9 cellular contexts compared by ENCODE assay signal in the genomic region with DNA sequence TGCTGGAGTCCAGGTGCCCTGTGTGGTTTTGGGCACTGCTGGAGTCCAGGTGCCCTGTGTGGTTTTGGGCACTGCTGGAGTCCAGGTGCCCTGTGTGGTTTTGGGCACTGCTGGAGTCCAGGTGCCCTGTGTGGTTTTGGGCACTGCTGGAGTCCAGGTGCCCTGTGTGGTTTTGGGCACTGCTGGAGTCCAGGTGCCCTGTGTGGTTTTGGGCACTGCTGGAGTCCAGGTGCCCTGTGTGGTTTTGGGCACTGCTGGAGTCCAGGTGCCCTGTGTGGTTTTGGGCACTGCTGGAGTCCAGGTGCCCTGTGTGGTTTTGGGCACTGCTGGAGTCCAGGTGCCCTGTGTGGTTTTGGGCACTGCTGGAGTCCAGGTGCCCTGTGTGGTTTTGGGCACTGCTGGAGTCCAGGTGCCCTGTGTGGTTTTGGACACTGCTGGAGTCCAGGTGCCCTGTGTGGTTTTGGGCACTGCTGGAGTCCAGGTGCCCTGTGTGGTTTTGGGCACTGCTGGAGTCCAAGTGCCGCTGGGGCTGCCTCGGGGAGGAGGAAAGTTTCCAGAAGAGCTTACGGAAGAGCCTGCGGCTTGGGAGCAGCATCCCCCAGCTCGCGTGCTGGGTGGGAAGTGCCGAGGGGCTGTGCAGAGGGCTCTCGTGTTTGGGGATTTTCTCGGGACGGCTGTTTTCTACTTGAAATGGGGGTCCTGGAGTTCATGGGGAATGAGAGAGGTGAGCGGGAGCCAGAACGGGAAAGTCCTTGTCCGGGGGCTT. TPM values are rescaled to one million over a fixed set of nuclear protein-coding genes. Genes with fewer than 3 reads are reported as not detected.
A peak's percentile ranks its signal among the peaks of the same experiment; 100 is the strongest.
DNase-seq lines count a peak whose midpoint lies in the region; TF ChIP-seq lines count a peak whose summit lies in the region.
"Not testable (repeated sequence)": the region's sequence is repeated elsewhere in the genome, so short reads cannot be mapped to it uniquely, and the experiment has no call there.
"Had no signal": no experiment of that assay in that cellular context is flagged by ENCODE, and none has a peak within 500 bp of the region (broad histone marks: within the 10 kb centered on the region; RNA-seq: fewer than 3 reads in every experiment).

No MANE protein-coding gene starts in this region.

- H3F3A ChIP-seq in PC-9 (ENCODE audit: insufficient read depth, low read depth) = peaks cover 53% of the 10 kb centered on the region

- H3K9ac ChIP-seq in BLaER1 = 0 out of 2 replicates have a peak overlapping the region, but pooled peaks have one; percentile 41
- not testable (repeated sequence) for H3K9ac ChIP-seq in neuronal stem cell (ENCODE audit: low read depth, low read length, poor library complexity)

- not testable (repeated sequence) for H3K9me2 ChIP-seq in PC-9 (ENCODE audit: insufficient read depth)

- H2BK5ac ChIP-seq in neuronal stem cell (ENCODE audit: low read length) = peak overlapping the region; percentile 60

- not testable (repeated sequence) for H4K8ac ChIP-seq in neuronal stem cell (ENCODE audit: low read depth, low read length)

- not testable (repeated sequence) for H3K23ac ChIP-seq in neuronal stem cell (ENCODE audit: low read depth, low read length, poor library complexity)

- peak overlapping the region; percentile 57 for H3K27ac Mint-ChIP-seq in neural crest cell (ENCODE audit: unreplicated experiment)

- not testable (repeated sequence) for H3K14ac ChIP-seq in neuronal stem cell (ENCODE audit: low read length)

- H3K27ac ChIP-seq in BLaER1 (peak overlapping the region; percentile 78), PC-9 (peak overlapping the region; percentile 95)
- not testable (repeated sequence) for H3K27ac ChIP-seq in HEK293 (ENCODE audit: extremely low read depth, low read depth, low read length); neuronal stem cell (replicated peaks; ENCODE audit: low read length)

- not testable (repeated sequence) for H3K36me3 ChIP-seq in BLaER1; HEK293 (ENCODE audit: control insufficient read depth in 2 of 2, insufficient read depth in 1 of 2, low read length in 2 of 2); neuronal stem cell (replicated peaks in 1 of 2; ENCODE audit: control insufficient read depth in 2 of 2, insufficient read depth in 2 of 2, low read length in 2 of 2)
- H3K36me3 ChIP-seq in PC-9 (ENCODE audit: low read depth) = peaks cover 25% of the 10 kb centered on the region

- TF ChIP-seq CTCF in HEK293 (tag by site-specific recombination; IDR thresholded peaks at IDR 0.05); PC-9 (conservative IDR thresholded peaks at IDR 0.05); neural crest cell (conservative IDR thresholded peaks at IDR 0.05): not testable (repeated sequence)

- not testable (repeated sequence) for H4K91ac ChIP-seq in neuronal stem cell (ENCODE audit: low read depth, low read length, poor library complexity)

- H3K4me2 ChIP-seq in BLaER1 (peak overlapping the region; percentile 81), PC-9 (peak overlapping the region; percentile 26; the same call in 1 of the 2 replicates)
- not testable (repeated sequence) for H3K4me2 ChIP-seq in neuronal stem cell (ENCODE audit: insufficient read depth, low read length, poor library complexity, severe bottlenecking)

- peak overlapping the region; percentile 34 for H2AK5ac ChIP-seq in neuronal stem cell (ENCODE audit: low read depth, low read length)

- not testable (repeated sequence) for H2BK120ac ChIP-seq in neuronal stem cell (ENCODE audit: low read depth, low read length)

- not testable (repeated sequence) for H2AFZ ChIP-seq in PC-9; neuronal stem cell (ENCODE audit: low read length)

- H3K4me1 Mint-ChIP-seq in neural crest cell = not testable (repeated sequence)

- peaks cover 48% of the 10 kb centered on the region for H3K79me2 ChIP-seq in PC-9 (ENCODE audit: low read depth)

- not testable (repeated sequence) for H3K36me3 Mint-ChIP-seq in neural crest cell (ENCODE audit: low read depth)

- H3K4me3 ChIP-seq in BLaER1 = 0 out of 2 replicates have a peak overlapping the region, but pooled peaks have one; percentile 18
- not testable (repeated sequence) for H3K4me3 ChIP-seq in HEK293 (ENCODE audit: low read depth, low read length); PC-9; neuronal stem cell (ENCODE audit: low read length in 2 of 2)

- not testable (repeated sequence) for H3K4ac ChIP-seq in neuronal stem cell (ENCODE audit: low read length)

- not testable (repeated sequence) for H3K9me3 Mint-ChIP-seq in neural crest cell

- H3K27me3 ChIP-seq in BLaER1; PC-9 (ENCODE audit: insufficient read depth, low read depth): not testable (repeated sequence)
- peaks cover 0 to 25% (median 0%) of the 10 kb centered on the region in 3 experiments for H3K27me3 ChIP-seq in neuronal stem cell (ENCODE audit: control insufficient read depth in 3 of 3, insufficient read depth in 3 of 3, low read depth in 1 of 3, low read length in 3 of 3)

- not testable (repeated sequence) for H3K9me3 ChIP-seq in BLaER1; HEK293 (ENCODE audit: control insufficient read depth, insufficient read depth, low read depth, low read length); PC-9 (ENCODE audit: insufficient read depth, low read depth); neuronal stem cell (replicated peaks in 1 of 2; ENCODE audit: control insufficient read depth in 2 of 2, insufficient read depth in 1 of 2, low read depth in 1 of 2, low read length in 2 of 2)

- DNase-seq in PC-9 = peak in 1 of 2 experiments; percentile 73
- not testable (repeated sequence) for DNase-seq in neural crest cell (ENCODE audit: low read depth, low spot score); neuronal stem cell (ENCODE audit: low spot score)

- no CpG with 5 or more reads among the region's 13 CpGs for WGBS in neuronal stem cell (ENCODE audit: extremely low coverage in 2 of 2, insufficient read length in 2 of 2, insufficient replicate concordance in 1 of 2), 2 donors

- H2BK15ac ChIP-seq in neuronal stem cell (ENCODE audit: low read length) = peak overlapping the region; percentile 69

- H3K79me1 ChIP-seq in neuronal stem cell (ENCODE audit: low read depth, low read length) = not testable (repeated sequence)

- H4K20me1 ChIP-seq in BLaER1; PC-9 (ENCODE audit: insufficient read depth): not testable (repeated sequence)

- H3K27me3 Mint-ChIP-seq in neural crest cell (ENCODE audit: low read depth) = not testable (repeated sequence)

- not testable (repeated sequence) for H3K4me3 Mint-ChIP-seq in neural crest cell

- not testable (repeated sequence) for BruUV-seq in PC-9 (replicated peaks; lab: Mats Ljungman, UMichigan)

- peaks cover 49% of the 10 kb centered on the region for H3K4me1 ChIP-seq in BLaER1
- H3K4me1 ChIP-seq in HEK293 (ENCODE audit: control insufficient read depth, insufficient read depth, low read length); neuronal stem cell (ENCODE audit: control insufficient read depth in 2 of 2, insufficient read depth in 1 of 2, low read depth in 1 of 2, low read length in 2 of 2): not testable (repeated sequence)
- peaks cover 47% of the 10 kb centered on the region for H3K4me1 ChIP-seq in PC-9 (replicated peaks; ENCODE audit: insufficient read depth)

- H2BK12ac ChIP-seq in neuronal stem cell (ENCODE audit: low read length) = not testable (repeated sequence)

- H3K18ac ChIP-seq in neuronal stem cell (ENCODE audit: low read length) = not testable (repeated sequence)

- CTCF ChIA-PET in HEK293 (lab: Yijun Ruan, JAX); PC-9 (lab: Charles Lee): not testable (repeated sequence)

- intact Hi-C loops in PC-9 (cut with micrococcal nuclease; ENCODE audit: unreplicated experiment) = not testable (repeated sequence)

- POLR2A ChIA-PET in HEK293 (lab: Yijun Ruan, JAX) = not testable (repeated sequence)
- POLR2A ChIA-PET in PC-9 (lab: Charles Lee; ENCODE audit: unreplicated experiment) = interaction anchor here (0.7 kb wide), 1 partner anchor 9 kb away, joined by 3 read pairs; no protein-coding TSS in a partner anchor

TF ChIP-seq in HEK293, 187 proteins besides CTCF, POLR2A, EP300 and RAD21:
- TF ChIP-seq ZNF341 (tag by site-specific recombination; IDR thresholded peaks at IDR 0.05; ENCODE audit: low read depth) = peak; percentile 69
TF ChIP-seq in HEK293: peak in this region for 1; not testable (repeated sequence) for 186.

RNA-seq across cellular contexts. Expression of a gene that starts 12.9 kb away (rescaled TPM):
- total RNA-seq in PC-9 (2021) (63.7 and 84.4 TPM in 2 replicates), neural crest cell (not detected in 2 replicates)
- 0.03 TPM for polyA plus RNA-seq in neuronal stem cell (2013, experiment 1 of 2)
- polyA plus RNA-seq in neuronal stem cell (2013, experiment 2 of 2) = not detected
- total RNA-seq: A172; CD4-positive, alpha-beta T cell; CD8-positive, alpha-beta T cell had no signal
- polyA plus RNA-seq: BJ had no signal

Comparison
In these comparisons a context has a peak if more than half of its experiments do, and no peak if none do; other contexts are left out.
1. RNA of a gene that starts 12.9 kb away (total RNA-seq): 63.7 to 84.4 TPM in PC-9; not detected in neural crest cell; every median in the first group is over 10 times any median in the second.